Comparison of ENCODE assay signal across 25 cellular contexts in genomic region chr5:55363861-55364260, GRCh38. TPM values are rescaled to one million over a fixed set of nuclear protein-coding genes. Genes with fewer than 3 reads are reported as not detected.
DNase-seq lines count a peak whose midpoint lies in the region; ATAC-seq, FAIRE-seq and TF ChIP-seq lines count a peak whose summit lies in the region.
"Had no signal": no experiment of that assay in that cellular context is flagged by ENCODE, and none has a peak within 500 bp of the region (broad histone marks: within the 10 kb centered on the region; RNA-seq: fewer than 3 reads in every experiment).

No MANE protein-coding gene starts in this region.

- H3K27me3 ChIP-seq in GM12878 (replicated peaks in 1 of 2; ENCODE audit: control insufficient read depth in 2 of 2, insufficient read depth in 2 of 2, low read length in 1 of 2), result no peaks in the 10 kb centered on the region
- H3K27me3 ChIP-seq: adrenal gland, esophagus squamous epithelium, neural progenitor cell, stomach had no signal

- no peaks in the 10 kb centered on the region for H4K20me1 ChIP-seq in GM12878 (ENCODE audit: control insufficient read depth, insufficient read depth)

- no peak overlapping the region for H2AFZ ChIP-seq in GM12878 (ENCODE audit: control insufficient read depth, low read depth, low read length)
- H2AFZ ChIP-seq: neural progenitor cell had no signal

- intact Hi-C loops in activated CD8-positive, alpha-beta T cell treated with anti-CD3 and anti-CD28 coated beads for 36 hours (cut with micrococcal nuclease), result no loop called here
- intact Hi-C loops in GM12878 (cut with micrococcal nuclease; ENCODE audit: unreplicated experiment), result no loop called here

- H3K4me1 ChIP-seq in GM12878 (ENCODE audit: control insufficient read depth, insufficient read depth, low read length), result peaks cover 7% of the 10 kb centered on the region; the same call in 1 of the 2 replicates
- H3K4me1 ChIP-seq: adrenal gland, esophagus squamous epithelium, neural progenitor cell had no signal

- TF ChIP-seq EP300 in GM12878 (IDR thresholded peaks at IDR 0.05; ENCODE audit: borderline replicate concordance in 1 of 2, control insufficient read depth in 1 of 2, low read depth in 2 of 2, low read length in 2 of 2), result no peak

- H3K9ac ChIP-seq in GM12878 (ENCODE audit: control insufficient read depth, insufficient read depth, low read length), result no peak overlapping the region
- H3K9ac ChIP-seq: neural progenitor cell had no signal

- in situ Hi-C loops in GM12878 (cut with MboI), result no loop called here

- H3K27ac Mint-ChIP-seq in activated CD8-positive, alpha-beta T cell treated with anti-CD3 and anti-CD28 coated beads for 36 hours, result peak overlapping the region; percentile 1
- H3K27ac Mint-ChIP-seq in activated CD8-positive, alpha-beta T cell treated with anti-CD3 and anti-CD28 coated beads, Interleukin-2, amount 10 ng/mL, durations not matched to agents 7 days and 5 days, result no peak overlapping the region
- peak overlapping the region; percentile 17 for H3K27ac Mint-ChIP-seq in progenitor cell of endocrine pancreas
- H3K27ac Mint-ChIP-seq: activated CD4-positive, alpha-beta memory T cell treated with anti-CD3 and anti-CD28 coated beads, Interleukin-2, amount 10 ng/mL, durations not matched to agents 7 days and 5 days; neural progenitor cell; T-helper 2 cell treated with Interferon-gamma antibody and Interleukin-4, amounts not matched to agents 5 μg/mL and 100 μg/mL, for 36 hours had no signal

- peak overlapping the region; percentile 1; the same call in 1 of the 2 replicates for H3K4me2 ChIP-seq in GM12878 (ENCODE audit: control insufficient read depth, insufficient read depth)
- H3K4me2 ChIP-seq: neural progenitor cell had no signal

- H3K27me3 Mint-ChIP-seq in activated CD8-positive, alpha-beta T cell treated with anti-CD3 and anti-CD28 coated beads for 36 hours, result no peaks in the 10 kb centered on the region
- H3K27me3 Mint-ChIP-seq in activated CD8-positive, alpha-beta T cell treated with anti-CD3 and anti-CD28 coated beads, Interleukin-2, amount 10 ng/mL, durations not matched to agents 7 days and 5 days (ENCODE audit: low read depth), result no peaks in the 10 kb centered on the region
- no peaks in the 10 kb centered on the region for H3K27me3 Mint-ChIP-seq in progenitor cell of endocrine pancreas
- H3K27me3 Mint-ChIP-seq: activated CD4-positive, alpha-beta memory T cell treated with anti-CD3 and anti-CD28 coated beads, Interleukin-2, amount 10 ng/mL, durations not matched to agents 7 days and 5 days had no signal

- no peak for TF ChIP-seq CTCF in activated CD8-positive, alpha-beta T cell treated with anti-CD3 and anti-CD28 coated beads for 36 hours (IDR thresholded peaks at IDR 0.05)
- TF ChIP-seq CTCF in GM12878 (IDR thresholded peaks at IDR 0.05 in 2 of 3, conservative IDR thresholded peaks at IDR 0.05 in 1 of 3; ENCODE audit: control insufficient read depth in 2 of 3, extremely low read depth in 1 of 3, insufficient read depth in 1 of 3, low read depth in 3 of 3, low read length in 3 of 3) (no peak), progenitor cell of endocrine pancreas (IDR thresholded peaks at IDR 0.05; ENCODE audit: unreplicated experiment) (no peak)

- peaks cover 2% of the 10 kb centered on the region; the same call in 1 of the 2 replicates for H3K79me2 ChIP-seq in GM12878 (ENCODE audit: control insufficient read depth, insufficient read depth, low read length)

- CTCF ChIA-PET in activated CD8-positive, alpha-beta T cell treated with anti-CD3 and anti-CD28 coated beads for 36 hours (lab: Charles Lee), result interaction anchor here (0.7 kb wide), 1 partner anchor 19 kb away, joined by 3 read pairs; no protein-coding TSS in a partner anchor
- CTCF ChIA-PET in activated CD8-positive, alpha-beta T cell treated with anti-CD3 and anti-CD28 coated beads, Interleukin-2, amount 10 ng/mL, durations not matched to agents 7 days and 5 days (lab: Charles Lee), result no interaction called here
- CTCF ChIA-PET in GM12878 (lab: Yijun Ruan, JAX), result interaction anchor here (1.3 kb wide), 1 partner anchor 25 kb away, joined by 3 read pairs; no protein-coding TSS in a partner anchor

- ATAC-seq in activated CD8-positive, alpha-beta T cell treated with anti-CD3 and anti-CD28 coated beads for 36 hours, result no peak
- no peak for ATAC-seq in activated CD8-positive, alpha-beta T cell treated with anti-CD3 and anti-CD28 coated beads, Interleukin-2, amount 10 ng/mL, durations not matched to agents 7 days and 5 days
- no peak for ATAC-seq in GM12878

- SMC1A ChIA-PET in GM12878 (lab: Charles Lee; ENCODE audit: uncharacterized antibody, unreplicated experiment), result interaction anchor here (1.1 kb wide), 1 partner anchor 540 kb away, joined by 3 read pairs; no protein-coding TSS in a partner anchor

- H3K9me3 Mint-ChIP-seq in activated CD8-positive, alpha-beta T cell treated with anti-CD3 and anti-CD28 coated beads for 36 hours, result no peaks in the 10 kb centered on the region
- H3K9me3 Mint-ChIP-seq in activated CD8-positive, alpha-beta T cell treated with anti-CD3 and anti-CD28 coated beads, Interleukin-2, amount 10 ng/mL, durations not matched to agents 7 days and 5 days (ENCODE audit: insufficient read depth), result no peaks in the 10 kb centered on the region
- H3K9me3 Mint-ChIP-seq in progenitor cell of endocrine pancreas (ENCODE audit: low read depth), result peaks cover 7% of the 10 kb centered on the region
- H3K9me3 Mint-ChIP-seq: activated CD4-positive, alpha-beta memory T cell treated with anti-CD3 and anti-CD28 coated beads, Interleukin-2, amount 10 ng/mL, durations not matched to agents 7 days and 5 days; neural progenitor cell; T-helper 2 cell treated with Interferon-gamma antibody and Interleukin-4, amounts not matched to agents 5 μg/mL and 100 μg/mL, for 36 hours had no signal

- H3K36me3 Mint-ChIP-seq in activated CD8-positive, alpha-beta T cell treated with anti-CD3 and anti-CD28 coated beads for 36 hours (ENCODE audit: low read depth), result peaks cover 40% of the 10 kb centered on the region
- peaks cover 38% of the 10 kb centered on the region for H3K36me3 Mint-ChIP-seq in activated CD8-positive, alpha-beta T cell treated with anti-CD3 and anti-CD28 coated beads, Interleukin-2, amount 10 ng/mL, durations not matched to agents 7 days and 5 days (ENCODE audit: low read depth)
- peaks cover 22% of the 10 kb centered on the region for H3K36me3 Mint-ChIP-seq in progenitor cell of endocrine pancreas (ENCODE audit: insufficient read depth)

- POLR2A ChIA-PET in activated CD8-positive, alpha-beta T cell treated with anti-CD3 and anti-CD28 coated beads for 36 hours (lab: Charles Lee), result no interaction called here
- POLR2A ChIA-PET in activated CD8-positive, alpha-beta T cell treated with anti-CD3 and anti-CD28 coated beads, Interleukin-2, amount 10 ng/mL, durations not matched to agents 7 days and 5 days (lab: Charles Lee), result no interaction called here
- POLR2A ChIA-PET in GM12878 (lab: Charles Lee), result no interaction called here

- H3K9me3 ChIP-seq in GM12878 (replicated peaks; ENCODE audit: control insufficient read depth, insufficient read depth, low read length), result no peaks in the 10 kb centered on the region
- H3K9me3 ChIP-seq: adrenal gland, esophagus squamous epithelium, stomach had no signal

- RAD21 ChIA-PET in GM12878 (lab: Charles Lee; ENCODE audit: unreplicated experiment), result no interaction called here

- peak overlapping the region; percentile 50; the same call in 1 of the 2 replicates for H3K27ac ChIP-seq in GM12878 (ENCODE audit: control insufficient read depth, insufficient read depth)
- H3K27ac ChIP-seq: 22Rv1, adrenal gland, C4-2B, esophagus squamous epithelium, neural progenitor cell, stomach had no signal

- WGBS in GM12878 (ENCODE audit: insufficient coverage, insufficient replicate concordance, low lambda C conversion rate, missing lambda C conversion rate), result 63% methylated on average over 3 of the region's 3 CpGs

- peaks cover 15% of the 10 kb centered on the region for H3K4me1 Mint-ChIP-seq in activated CD8-positive, alpha-beta T cell treated with anti-CD3 and anti-CD28 coated beads for 36 hours (ENCODE audit: low read depth)
- H3K4me1 Mint-ChIP-seq in activated CD8-positive, alpha-beta T cell treated with anti-CD3 and anti-CD28 coated beads, Interleukin-2, amount 10 ng/mL, durations not matched to agents 7 days and 5 days (ENCODE audit: low read depth), result no peaks in the 10 kb centered on the region
- peaks cover 16% of the 10 kb centered on the region for H3K4me1 Mint-ChIP-seq in progenitor cell of endocrine pancreas (ENCODE audit: low read depth)
- H3K4me1 Mint-ChIP-seq: neural progenitor cell had no signal

- FAIRE-seq in GM12892 (lab: Jason Lieb, UNC), result peak; percentile 61
- no peak for FAIRE-seq in GM12878 (lab: Jason Lieb, UNC)

- no peak for TF ChIP-seq RAD21 in GM12878 (IDR thresholded peaks at IDR 0.05; ENCODE audit: insufficient read depth, low read depth, low read length)

- H3K4me3 Mint-ChIP-seq in activated CD8-positive, alpha-beta T cell treated with anti-CD3 and anti-CD28 coated beads for 36 hours, result no peak overlapping the region
- no peak overlapping the region for H3K4me3 Mint-ChIP-seq in activated CD8-positive, alpha-beta T cell treated with anti-CD3 and anti-CD28 coated beads, Interleukin-2, amount 10 ng/mL, durations not matched to agents 7 days and 5 days
- no peak overlapping the region for H3K4me3 Mint-ChIP-seq in progenitor cell of endocrine pancreas (ENCODE audit: low read depth)
- H3K4me3 Mint-ChIP-seq: activated CD4-positive, alpha-beta memory T cell treated with anti-CD3 and anti-CD28 coated beads, Interleukin-2, amount 10 ng/mL, durations not matched to agents 7 days and 5 days; neural progenitor cell; T-helper 2 cell treated with Interferon-gamma antibody and Interleukin-4, amounts not matched to agents 5 μg/mL and 100 μg/mL, for 36 hours had no signal

- DNase-seq in activated CD8-positive, alpha-beta T cell treated with anti-CD3 and anti-CD28 coated beads for 36 hours, result no peak
- DNase-seq in activated CD8-positive, alpha-beta T cell treated with anti-CD3 and anti-CD28 coated beads, Interleukin-2, amount 10 ng/mL, durations not matched to agents 7 days and 5 days, result no peak
- no peak for DNase-seq in GM12892 (ENCODE audit: insufficient read length)
- DNase-seq in GM12878 (ENCODE audit: low read depth, low spot score), result no peak
- DNase-seq in progenitor cell of endocrine pancreas (ENCODE audit: low spot score, unreplicated experiment), result no peak
- no peak for DNase-seq in HuH-7 (ENCODE audit: low spot score)
- DNase-seq in SKM-1 (lab: John Stamatoyannopoulos, UW; ENCODE audit: unreplicated experiment), result no peak
- no peak for DNase-seq in kidney tubule cell (ENCODE audit: low spot score)
- DNase-seq: activated CD4-positive, alpha-beta memory T cell treated with anti-CD3 and anti-CD28 coated beads, Interleukin-2, amount 10 ng/mL, durations not matched to agents 7 days and 5 days; activated CD4-positive, CD25-positive, alpha-beta regulatory T cell; adrenal gland; caudate nucleus; effector CD8-positive, alpha-beta T cell; esophagus squamous epithelium; glutamatergic neuron; midbrain; NCI-H1417; NCI-H510A; stimulated activated CD4-positive, alpha-beta T cell treated with anti-CD3 and anti-CD28 coated beads, Interleukin-4, amount 100 ng/mL, for 4 hours; stomach; trophoblast cell had no signal

- no peak overlapping the region for H3K4me3 ChIP-seq in GM12878
- H3K4me3 ChIP-seq: adrenal gland, esophagus squamous epithelium, neural progenitor cell, stomach had no signal

- H3K36me3 ChIP-seq in GM12878 (ENCODE audit: control insufficient read depth in 2 of 2, insufficient read depth in 2 of 2, low read length in 1 of 2), result peaks cover 0 to 14% of the 10 kb centered on the region in 2 experiments; a peak in 1 of 4 replicates

- no peak for TF ChIP-seq POLR2A in GM12892 (IDR thresholded peaks at IDR 0.05; ENCODE audit: low read depth, low read length)
- no peak for TF ChIP-seq POLR2A in GM12878 (IDR thresholded peaks at IDR 0.05; ENCODE audit: low read depth, low read length)

- no TSS peak for BruUV-seq in GM12878 (replicated peaks; lab: Mats Ljungman, UMichigan)

RNA-seq across cellular contexts. Expression of gene MTREX, which starts 56.1 kb away (rescaled TPM):
- total RNA-seq in activated CD8-positive, alpha-beta T cell treated with anti-CD3 and anti-CD28 coated beads for 36 hours, result 10 to 100 TPM; 88.9 to 93.4 TPM
- 10 to 100 TPM; 61.8 to 67.1 TPM for total RNA-seq in activated CD8-positive, alpha-beta T cell treated with anti-CD3 and anti-CD28 coated beads, Interleukin-2, amount 10 ng/mL, durations not matched to agents 7 days and 5 days
- polyA plus RNA-seq in GM12892 (2012; ENCODE audit: missing spikeins), result 30.8 TPM
- 180 and 188 TPM in 2 replicates for total RNA-seq in GM12878 (2013; cell fraction: nucleolus; rRNA removed)
- total RNA-seq in GM12878 (2014; rRNA removed) (43.0 and 75.1 TPM in 2 replicates), GM12878 (2014; rRNA removed; fragmentation: Illumina TruSeq; extraction: Trizol) (102 TPM in 2 replicates), GM12878 (2021) (66.2 and 74.0 TPM in 2 replicates), progenitor cell of endocrine pancreas (75.5 and 79.5 TPM in 2 replicates)
- polyA plus RNA-seq in GM12878 (2011; ENCODE audit: low read depth), result 17.7 TPM
- polyA plus RNA-seq in GM12878 (2011; rRNA removed) (62.9 and 139 TPM in 2 replicates), GM12878 (2014; fragmentation: Illumina TruSeq; extraction: Trizol) (67.9 and 68.9 TPM in 2 replicates), GM12878 (2014; fragmentation: Nextera tagmentation; extraction: Ambion mirVana) (10 to 100 TPM; 20.1 to 26.1 TPM), GM12878 (2014; rRNA removed) (38.8 and 51.3 TPM in 2 replicates), GM12878 (2016; fragmentation: Nextera tagmentation; extraction: Ambion mirVana) (10 to 100 TPM; 38.7 to 46.6 TPM)
- 13.6 and 14.2 TPM in 2 replicates for polyA plus RNA-seq in GM12878 (2011; cell fraction: cytosol; rRNA removed)
- polyA plus RNA-seq in GM12878 (2011; cell fraction: nucleus; rRNA removed), result 29.1 and 52.2 TPM in 2 replicates
- polyA plus RNA-seq in GM12878 (2012), result 22.9 and 34.2 TPM in 2 replicates
- 35.3 and 66.1 TPM in 2 replicates for polyA minus RNA-seq in GM12878 (2011; rRNA and poly(A)+ RNA removed)
- polyA minus RNA-seq in GM12878 (2011; cell fraction: cytosol; rRNA and poly(A)+ RNA removed), result 28.3 and 39.7 TPM in 2 replicates
- polyA minus RNA-seq in GM12878 (2011; cell fraction: nucleus; rRNA and poly(A)+ RNA removed), result 35.5 and 61.2 TPM in 2 replicates

RNA-seq across cellular contexts. Expression of gene DHX29, which starts 56.4 kb away (rescaled TPM):
- 10 to 100 TPM; 11.6 to 13.7 TPM for total RNA-seq in activated CD8-positive, alpha-beta T cell treated with anti-CD3 and anti-CD28 coated beads for 36 hours
- 10 to 100 TPM; 16.7 to 19.9 TPM for total RNA-seq in activated CD8-positive, alpha-beta T cell treated with anti-CD3 and anti-CD28 coated beads, Interleukin-2, amount 10 ng/mL, durations not matched to agents 7 days and 5 days
- polyA plus RNA-seq in GM12892 (2012; ENCODE audit: missing spikeins), result 10.3 TPM
- total RNA-seq in GM12878 (2013; cell fraction: nucleolus; rRNA removed), result 21.9 and 26.8 TPM in 2 replicates
- total RNA-seq in GM12878 (2014; rRNA removed) (16.7 and 20.1 TPM in 2 replicates), GM12878 (2014; rRNA removed; fragmentation: Illumina TruSeq; extraction: Trizol) (23.1 and 25.9 TPM in 2 replicates), GM12878 (2021) (17.0 and 17.7 TPM in 2 replicates), progenitor cell of endocrine pancreas (24.2 and 25.1 TPM in 2 replicates)
- 4.9 TPM for polyA plus RNA-seq in GM12878 (2011; ENCODE audit: low read depth)
- polyA plus RNA-seq in GM12878 (2011; rRNA removed) (5.3 and 7.9 TPM in 2 replicates), GM12878 (2014; fragmentation: Illumina TruSeq; extraction: Trizol) (23.2 and 27.3 TPM in 2 replicates), GM12878 (2014; fragmentation: Nextera tagmentation; extraction: Ambion mirVana) (1 to 10 TPM; 5.8 to 9.5 TPM), GM12878 (2014; rRNA removed) (9.6 and 10.6 TPM in 2 replicates), GM12878 (2016; fragmentation: Nextera tagmentation; extraction: Ambion mirVana) (10 to 100 TPM; 39.6 to 49.1 TPM)
- 2.5 and 3.2 TPM in 2 replicates for polyA plus RNA-seq in GM12878 (2011; cell fraction: cytosol; rRNA removed)
- 3.8 and 6.2 TPM in 2 replicates for polyA plus RNA-seq in GM12878 (2011; cell fraction: nucleus; rRNA removed)
- 7.5 and 7.6 TPM in 2 replicates for polyA plus RNA-seq in GM12878 (2012)
- 3.6 and 4.3 TPM in 2 replicates for polyA minus RNA-seq in GM12878 (2011; rRNA and poly(A)+ RNA removed)
- polyA minus RNA-seq in GM12878 (2011; cell fraction: cytosol; rRNA and poly(A)+ RNA removed), result 3.3 and 3.9 TPM in 2 replicates
- polyA minus RNA-seq in GM12878 (2011; cell fraction: nucleus; rRNA and poly(A)+ RNA removed), result 2.9 and 4.3 TPM in 2 replicates
